In the genomic region with DNA sequence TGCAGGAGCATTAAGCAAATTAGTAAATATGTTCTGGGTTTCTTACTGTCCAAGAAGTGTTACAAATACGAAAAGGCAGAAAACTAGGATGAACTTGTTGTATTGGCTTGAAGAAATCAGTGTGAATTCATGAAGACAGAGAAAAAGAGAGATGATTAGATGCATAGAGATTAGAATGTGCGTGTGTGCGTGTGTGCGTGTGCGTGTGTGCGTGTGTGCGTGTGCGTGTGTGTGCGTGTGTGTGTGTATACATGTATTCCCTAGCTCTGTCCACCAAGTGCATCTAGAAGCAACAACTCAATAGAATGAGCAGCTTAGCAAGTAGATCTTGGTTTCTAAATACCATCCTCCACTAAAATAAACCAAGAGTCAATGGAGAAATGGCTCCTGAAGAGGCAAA, we compare ENCODE assay signal across 2 cellular contexts.
TF ChIP-seq lines count a peak whose summit lies in the region.

No MANE protein-coding gene starts in this region.

TF ChIP-seq in HEK293, 187 proteins besides CTCF, POLR2A, EP300 and RAD21 (continued from another document):
- TF ChIP-seq INSM2 (tag by site-specific recombination; IDR thresholded peaks at IDR 0.05) = no peak
- TF ChIP-seq, protein P1, sequence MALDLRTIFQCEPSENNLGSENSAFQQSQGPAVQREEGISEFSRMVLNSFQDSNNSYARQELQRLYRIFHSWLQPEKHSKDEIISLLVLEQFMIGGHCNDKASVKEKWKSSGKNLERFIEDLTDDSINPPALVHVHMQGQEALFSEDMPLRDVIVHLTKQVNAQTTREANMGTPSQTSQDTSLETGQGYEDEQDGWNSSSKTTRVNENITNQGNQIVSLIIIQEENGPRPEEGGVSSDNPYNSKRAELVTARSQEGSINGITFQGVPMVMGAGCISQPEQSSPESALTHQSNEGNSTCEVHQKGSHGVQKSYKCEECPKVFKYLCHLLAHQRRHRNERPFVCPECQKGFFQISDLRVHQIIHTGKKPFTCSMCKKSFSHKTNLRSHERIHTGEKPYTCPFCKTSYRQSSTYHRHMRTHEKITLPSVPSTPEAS (tag by site-specific recombination; IDR thresholded peaks at IDR 0.05) = peak; percentile 66

TF ChIP-seq in GM12878, 131 proteins besides CTCF, POLR2A, EP300 and RAD21:
- TF ChIP-seq, protein P2, sequence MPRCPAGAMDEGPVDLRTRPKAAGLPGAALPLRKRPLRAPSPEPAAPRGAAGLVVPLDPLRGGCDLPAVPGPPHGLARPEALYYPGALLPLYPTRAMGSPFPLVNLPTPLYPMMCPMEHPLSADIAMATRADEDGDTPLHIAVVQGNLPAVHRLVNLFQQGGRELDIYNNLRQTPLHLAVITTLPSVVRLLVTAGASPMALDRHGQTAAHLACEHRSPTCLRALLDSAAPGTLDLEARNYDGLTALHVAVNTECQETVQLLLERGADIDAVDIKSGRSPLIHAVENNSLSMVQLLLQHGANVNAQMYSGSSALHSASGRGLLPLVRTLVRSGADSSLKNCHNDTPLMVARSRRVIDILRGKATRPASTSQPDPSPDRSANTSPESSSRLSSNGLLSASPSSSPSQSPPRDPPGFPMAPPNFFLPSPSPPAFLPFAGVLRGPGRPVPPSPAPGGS (IDR thresholded peaks at IDR 0.05; ENCODE audit: borderline replicate concordance, insufficient read depth, low read depth, low read length, poor library complexity, severe bottlenecking) = peak; percentile 61
- TF ChIP-seq BACH1 (IDR thresholded peaks at IDR 0.05; ENCODE audit: borderline replicate concordance) = no peak
- no peak for TF ChIP-seq MTA2 (IDR thresholded peaks at IDR 0.05; ENCODE audit: low read depth)
- no peak for TF ChIP-seq POLR2AphosphoS2 (IDR thresholded peaks at IDR 0.05; ENCODE audit: low read depth, low read length)
- TF ChIP-seq ELK1 (IDR thresholded peaks at IDR 0.05; ENCODE audit: low read depth, low read length) = no peak
